Comparison of ENCODE assay signal across 1 cellular context in the genomic region with DNA sequence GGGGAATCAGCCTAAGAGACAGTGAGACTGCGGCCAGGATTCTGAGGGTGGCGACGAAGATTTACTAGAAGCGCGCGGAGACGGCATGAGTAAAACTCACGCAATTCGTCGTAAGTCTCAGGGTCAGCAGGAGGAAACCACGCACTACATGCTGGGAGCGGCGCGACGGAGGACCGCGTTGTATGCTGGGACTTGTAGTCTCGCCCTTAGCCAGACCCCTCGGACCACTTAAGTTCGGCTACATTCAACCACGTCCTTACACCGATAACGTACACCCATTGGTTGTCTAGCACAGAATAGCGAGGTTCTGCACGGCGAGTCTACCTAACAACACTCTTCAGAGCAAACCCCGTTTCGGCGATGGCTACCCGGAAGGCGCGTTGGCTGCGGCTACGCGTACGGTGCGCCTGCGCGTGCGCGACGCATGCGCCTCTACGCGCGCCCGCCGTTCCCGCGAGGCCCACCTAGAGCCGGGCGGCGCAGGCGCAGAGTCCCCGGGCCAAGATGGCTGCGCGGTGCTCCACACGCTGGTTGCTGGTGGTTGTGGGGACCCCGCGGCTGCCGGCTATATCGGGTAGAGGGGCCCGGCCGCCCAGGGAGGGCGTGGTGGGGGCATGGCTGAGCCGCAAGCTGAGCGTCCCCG.
TF ChIP-seq lines count a peak whose summit lies in the region.

TSS of gene DNAJA3 (plus strand) at position 491 of the 643 bp plus-strand sequence. CDS start at position 505, 14 bp downstream.

TF ChIP-seq in K562, 482 proteins besides CTCF, POLR2A, EP300 and RAD21 (continued from another document and continues in another):
- TF ChIP-seq NKRF (IDR thresholded peaks at IDR 0.05; ENCODE audit: borderline replicate concordance) (peak; percentile 95; the same call in 1 of the 2 replicates), FIP1L1 (IDR thresholded peaks at IDR 0.05; ENCODE audit: low read depth, low read length, poor library complexity, severe bottlenecking) (peak; percentile 61), CCNT2 (IDR thresholded peaks at IDR 0.05; ENCODE audit: borderline replicate concordance, extremely low read depth, insufficient read length, low read depth, low read length) (peak; percentile 48), HOMEZ (CRISPR knock-in tag; IDR thresholded peaks at IDR 0.05) (no peak), YY1 (IDR thresholded peaks at IDR 0.05; ENCODE audit: borderline replicate concordance in 1 of 3, control insufficient read depth in 1 of 3, extremely low read depth in 1 of 3, insufficient read depth in 3 of 3, insufficient read length in 1 of 3, insufficient replicate concordance in 2 of 3, low read depth in 1 of 3, low read length in 2 of 3) (peak; percentile 94 to 98 (median 97)), CEBPB (tag; IDR thresholded peaks at IDR 0.05) (peak; percentile 68; the same call in 1 of the 2 replicates), GABPA (tag; conservative IDR thresholded peaks at IDR 0.05; ENCODE audit: low read depth) (peak; percentile 83), MXI1 (IDR thresholded peaks at IDR 0.05; ENCODE audit: low read depth, low read length) (peak; percentile 64), ESRRA (IDR thresholded peaks at IDR 0.05; ENCODE audit: borderline replicate concordance, low read depth) (peak; percentile 65), PYGO2 (tag; IDR thresholded peaks at IDR 0.05) (no peak), HDAC1 (IDR thresholded peaks at IDR 0.05) (peak in 1 of 2 experiments; percentile 98; a peak in 2 of 4 replicates), C11orf30 (IDR thresholded peaks at IDR 0.05; ENCODE audit: low read depth) (peak; percentile 90), SIN3B (IDR thresholded peaks at IDR 0.05; ENCODE audit: low read depth) (peak; percentile 95), HCFC1 (IDR thresholded peaks at IDR 0.05; ENCODE audit: low read depth, low read length) (peak; percentile 94), NCOA1 (IDR thresholded peaks at IDR 0.05; ENCODE audit: low read depth) (0 out of 2 replicates have a peak, but pooled peaks have one; percentile 61), SMARCA5 (IDR thresholded peaks at IDR 0.05) (no peak), FOXJ2 (tag; IDR thresholded peaks at IDR 0.05) (peak; percentile 47; the same call in 1 of the 2 replicates), CSDE1 (IDR thresholded peaks at IDR 0.05) (no peak), EP400 (IDR thresholded peaks at IDR 0.05) (peak; percentile 99), ZNF695 (CRISPR knock-in tag; IDR thresholded peaks at IDR 0.05) (no peak), E2F1 (CRISPR knock-in tag; IDR thresholded peaks at IDR 0.05) (peak; percentile 72; the same call in 1 of the 2 replicates), EGR1 (conservative IDR thresholded peaks at IDR 0.05) (peak; percentile 67), AFF4 (CRISPR knock-in tag; IDR thresholded peaks at IDR 0.05) (no peak), ZNF584 (CRISPR knock-in tag; IDR thresholded peaks at IDR 0.05; ENCODE audit: low read depth) (peak; percentile 77; the same call in 1 of the 2 replicates), STAT6 (CRISPR knock-in tag; IDR thresholded peaks at IDR 0.05) (peak; percentile 39; the same call in 1 of the 2 replicates), LCOR (CRISPR knock-in tag; IDR thresholded peaks at IDR 0.05) (no peak), SIX5 (IDR thresholded peaks at IDR 0.05; ENCODE audit: borderline replicate concordance in 1 of 2, insufficient read depth in 1 of 2, low read depth in 1 of 2, low read length in 2 of 2) (peak; percentile 79 to 81), RBBP5 (IDR thresholded peaks at IDR 0.05; ENCODE audit: borderline replicate concordance, insufficient read depth, low read length, poor library complexity, severe bottlenecking) (peak; percentile 90), POLR2AphosphoS5 (IDR thresholded peaks at IDR 0.05; ENCODE audit: control insufficient read depth, insufficient read depth, low read depth, low read length) (peak; percentile 69), LEF1 (IDR thresholded peaks at IDR 0.05) (peak; percentile 50; the same call in 1 of the 2 replicates)
- TF ChIP-seq, protein P1, sequence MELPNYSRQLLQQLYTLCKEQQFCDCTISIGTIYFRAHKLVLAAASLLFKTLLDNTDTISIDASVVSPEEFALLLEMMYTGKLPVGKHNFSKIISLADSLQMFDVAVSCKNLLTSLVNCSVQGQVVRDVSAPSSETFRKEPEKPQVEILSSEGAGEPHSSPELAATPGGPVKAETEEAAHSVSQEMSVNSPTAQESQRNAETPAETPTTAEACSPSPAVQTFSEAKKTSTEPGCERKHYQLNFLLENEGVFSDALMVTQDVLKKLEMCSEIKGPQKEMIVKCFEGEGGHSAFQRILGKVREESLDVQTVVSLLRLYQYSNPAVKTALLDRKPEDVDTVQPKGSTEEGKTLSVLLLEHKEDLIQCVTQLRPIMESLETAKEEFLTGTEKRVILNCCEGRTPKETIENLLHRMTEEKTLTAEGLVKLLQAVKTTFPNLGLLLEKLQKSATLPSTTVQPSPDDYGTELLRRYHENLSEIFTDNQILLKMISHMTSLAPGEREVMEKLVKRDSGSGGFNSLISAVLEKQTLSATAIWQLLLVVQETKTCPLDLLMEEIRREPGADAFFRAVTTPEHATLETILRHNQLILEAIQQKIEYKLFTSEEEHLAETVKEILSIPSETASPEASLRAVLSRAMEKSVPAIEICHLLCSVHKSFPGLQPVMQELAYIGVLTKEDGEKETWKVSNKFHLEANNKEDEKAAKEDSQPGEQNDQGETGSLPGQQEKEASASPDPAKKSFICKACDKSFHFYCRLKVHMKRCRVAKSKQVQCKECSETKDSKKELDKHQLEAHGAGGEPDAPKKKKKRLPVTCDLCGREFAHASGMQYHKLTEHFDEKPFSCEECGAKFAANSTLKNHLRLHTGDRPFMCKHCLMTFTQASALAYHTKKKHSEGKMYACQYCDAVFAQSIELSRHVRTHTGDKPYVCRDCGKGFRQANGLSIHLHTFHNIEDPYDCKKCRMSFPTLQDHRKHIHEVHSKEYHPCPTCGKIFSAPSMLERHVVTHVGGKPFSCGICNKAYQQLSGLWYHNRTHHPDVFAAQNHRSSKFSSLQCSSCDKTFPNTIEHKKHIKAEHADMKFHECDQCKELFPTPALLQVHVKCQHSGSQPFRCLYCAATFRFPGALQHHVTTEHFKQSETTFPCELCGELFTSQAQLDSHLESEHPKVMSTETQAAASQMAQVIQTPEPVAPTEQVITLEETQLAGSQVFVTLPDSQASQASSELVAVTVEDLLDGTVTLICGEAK (IDR thresholded peaks at IDR 0.05): peak; percentile 74
- TF ChIP-seq, protein P1 (CRISPR knock-in tag; IDR thresholded peaks at IDR 0.05): no peak
- TF ChIP-seq, protein P2, sequence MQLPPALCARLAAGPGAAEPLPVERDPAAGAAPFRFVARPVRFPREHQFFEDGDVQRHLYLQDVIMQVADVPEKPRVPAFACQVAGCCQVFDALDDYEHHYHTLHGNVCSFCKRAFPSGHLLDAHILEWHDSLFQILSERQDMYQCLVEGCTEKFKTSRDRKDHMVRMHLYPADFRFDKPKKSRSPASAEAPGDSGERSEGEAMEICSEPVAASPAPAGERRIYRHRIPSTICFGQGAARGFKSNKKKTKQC (CRISPR knock-in tag; IDR thresholded peaks at IDR 0.05): peak; percentile 91
